22 cellular contexts compared by ENCODE assay signal in the genomic region with DNA sequence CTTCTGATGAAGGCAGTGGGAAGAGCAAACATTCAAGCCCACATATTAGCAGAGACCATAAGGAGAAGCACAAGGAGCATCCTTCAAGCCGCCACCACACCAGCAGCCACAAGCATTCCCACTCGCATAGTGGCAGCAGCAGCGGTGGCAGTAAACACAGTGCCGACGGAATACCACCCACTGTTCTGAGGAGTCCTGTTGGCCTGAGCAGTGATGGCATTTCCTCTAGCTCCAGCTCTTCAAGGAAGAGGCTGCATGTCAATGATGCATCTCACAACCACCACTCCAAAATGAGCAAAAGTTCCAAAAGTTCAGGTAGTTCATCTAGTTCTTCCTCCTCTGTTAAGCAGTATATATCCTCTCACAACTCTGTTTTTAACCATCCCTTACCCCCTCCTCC. TPM values are rescaled to one million over a fixed set of nuclear protein-coding genes. Genes with fewer than 3 reads are reported as not detected.
DNase-seq lines count a peak whose midpoint lies in the region; ATAC-seq and TF ChIP-seq lines count a peak whose summit lies in the region.
"Had no signal": no experiment of that assay in that cellular context is flagged by ENCODE, and none has a peak within 500 bp of the region (broad histone marks: within the 10 kb centered on the region; RNA-seq: fewer than 3 reads in every experiment).

No MANE protein-coding gene starts in this region.

- H3K56ac ChIP-seq in IMR-90 (ENCODE audit: extremely low read depth, insufficient read depth, low read length) = no peak overlapping the region

- no peak overlapping the region for H3K14ac ChIP-seq in IMR-90 (replicated peaks; ENCODE audit: low read depth, low read length)

- ATAC-seq in activated CD8-positive, alpha-beta T cell treated with anti-CD3 and anti-CD28 coated beads for 36 hours = no peak
- no peak for ATAC-seq in activated CD8-positive, alpha-beta T cell treated with anti-CD3 and anti-CD28 coated beads, Interleukin-2, amount 10 ng/mL, durations not matched to agents 7 days and 5 days
- ATAC-seq in IMR-90 (ENCODE audit: low read depth) = no peak
- no peak for ATAC-seq in HG03095 (IDR thresholded peaks at IDR 0.05; ENCODE audit: unreplicated experiment)
- no peak for ATAC-seq in HG03159 (IDR thresholded peaks at IDR 0.05; ENCODE audit: unreplicated experiment)
- ATAC-seq: PC-3, Right ventricle myocardium inferior, SK-N-SH treated with all-trans-retinoic acid at 6 μM for 48 hours had no signal

- H2AFZ ChIP-seq in IMR-90 (replicated peaks; ENCODE audit: low read length, poor library complexity) = no peak overlapping the region

- no peak overlapping the region for H3K4me2 ChIP-seq in IMR-90 (ENCODE audit: low read depth, low read length)
- H3K4me2 ChIP-seq: BLaER1 treated with 17β-estradiol and CSF1 and Interleukin-3, amounts not matched to agents 10 nM and 100 nM had no signal

- no peak overlapping the region for H3K18ac ChIP-seq in IMR-90 (ENCODE audit: low read depth, low read length)

- H3K9me3 Mint-ChIP-seq in activated CD8-positive, alpha-beta T cell treated with anti-CD3 and anti-CD28 coated beads for 36 hours = no peaks in the 10 kb centered on the region
- H3K9me3 Mint-ChIP-seq in activated CD8-positive, alpha-beta T cell treated with anti-CD3 and anti-CD28 coated beads, Interleukin-2, amount 10 ng/mL, durations not matched to agents 7 days and 5 days (ENCODE audit: insufficient read depth) = no peaks in the 10 kb centered on the region
- no peaks in the 10 kb centered on the region for H3K9me3 Mint-ChIP-seq in glutamatergic neuron (ENCODE audit: unreplicated experiment)
- H3K9me3 Mint-ChIP-seq: CD4-positive, alpha-beta memory T cell had no signal

- H2BK5ac ChIP-seq in IMR-90 (ENCODE audit: low read depth, low read length, poor library complexity, severe bottlenecking) = no peak overlapping the region

- intact Hi-C loops in activated CD8-positive, alpha-beta T cell treated with anti-CD3 and anti-CD28 coated beads for 36 hours (cut with micrococcal nuclease) = no loop called here
- intact Hi-C loops in A673 (cut with micrococcal nuclease; ENCODE audit: unreplicated experiment) (no loop called here), IMR-90 (cut with micrococcal nuclease) (no loop called here)

- no peak overlapping the region for H3K23ac ChIP-seq in IMR-90 (ENCODE audit: low read depth, low read length)

- no peak overlapping the region for H3K4me3 Mint-ChIP-seq in activated CD8-positive, alpha-beta T cell treated with anti-CD3 and anti-CD28 coated beads for 36 hours
- no peak overlapping the region for H3K4me3 Mint-ChIP-seq in activated CD8-positive, alpha-beta T cell treated with anti-CD3 and anti-CD28 coated beads, Interleukin-2, amount 10 ng/mL, durations not matched to agents 7 days and 5 days
- H3K4me3 Mint-ChIP-seq in glutamatergic neuron (ENCODE audit: unreplicated experiment) = no peak overlapping the region
- H3K4me3 Mint-ChIP-seq: CD4-positive, alpha-beta memory T cell had no signal

- CTCF ChIA-PET in activated CD8-positive, alpha-beta T cell treated with anti-CD3 and anti-CD28 coated beads for 36 hours (lab: Charles Lee) = no interaction called here
- CTCF ChIA-PET in activated CD8-positive, alpha-beta T cell treated with anti-CD3 and anti-CD28 coated beads, Interleukin-2, amount 10 ng/mL, durations not matched to agents 7 days and 5 days (lab: Charles Lee) = no interaction called here
- CTCF ChIA-PET in A673 (lab: Charles Lee) (no interaction called here), IMR-90 (lab: Yijun Ruan, JAX) (no interaction called here)

- H3K4me1 ChIP-seq in A673 (ENCODE audit: insufficient read depth, low read length, poor library complexity, severe bottlenecking) = no peaks in the 10 kb centered on the region
- 0 out of 2 replicates have a peak, but pooled peaks cover 2% of the 10 kb centered on the region for H3K4me1 ChIP-seq in IMR-90 (ENCODE audit: control insufficient read depth, insufficient read depth, low read length)
- H3K4me1 ChIP-seq: Caco-2, SJCRH30 had no signal

- H3K9me1 ChIP-seq in IMR-90 (ENCODE audit: insufficient read depth, low read length) = peaks cover 8% of the 10 kb centered on the region; the same call in 1 of the 2 replicates

- H3K4me3 ChIP-seq in A673 (ENCODE audit: low read depth, low read length, poor library complexity, severe bottlenecking) (no peak overlapping the region), IMR-90 (ENCODE audit: insufficient read depth, low read depth, low read length) (no peak overlapping the region)
- H3K4me3 ChIP-seq: BLaER1 treated with 17β-estradiol and CSF1 and Interleukin-3, amounts not matched to agents 10 nM and 100 nM; SJCRH30 had no signal

- peaks cover 47% of the 10 kb centered on the region for H3K36me3 Mint-ChIP-seq in activated CD8-positive, alpha-beta T cell treated with anti-CD3 and anti-CD28 coated beads for 36 hours (ENCODE audit: low read depth)
- H3K36me3 Mint-ChIP-seq in activated CD8-positive, alpha-beta T cell treated with anti-CD3 and anti-CD28 coated beads, Interleukin-2, amount 10 ng/mL, durations not matched to agents 7 days and 5 days (ENCODE audit: low read depth) = peaks cover 64% of the 10 kb centered on the region
- H3K36me3 Mint-ChIP-seq in glutamatergic neuron (ENCODE audit: unreplicated experiment) = peaks cover 8% of the 10 kb centered on the region

- H3K27me3 ChIP-seq in A673 (replicated peaks; ENCODE audit: insufficient read depth, low read depth, low read length, poor library complexity) (no peaks in the 10 kb centered on the region), IMR-90 (ENCODE audit: control insufficient read depth, insufficient read depth, low read length) (no peaks in the 10 kb centered on the region)
- H3K27me3 ChIP-seq: BLaER1 treated with 17β-estradiol and CSF1 and Interleukin-3, amounts not matched to agents 10 nM and 100 nM; SJCRH30 had no signal

- no peak overlapping the region for H2AK9ac ChIP-seq in IMR-90 (replicated peaks; ENCODE audit: low read depth, low read length, poor library complexity)

- in situ Hi-C loops in IMR-90 (cut with MboI; ENCODE audit: low sequenced_read_pairs) = no loop called here

- no peak overlapping the region for H2BK15ac ChIP-seq in IMR-90 (ENCODE audit: low read depth, low read length)

- BruUV-seq in A673 (replicated peaks; lab: Mats Ljungman, UMichigan) = TSS peak; percentile 7
- BruUV-seq in IMR-90 (replicated peaks; lab: Mats Ljungman, UMichigan) = TSS peak; percentile 26

- dilution Hi-C loops in IMR-90 (cut with HindIII; ENCODE audit: low sequenced_read_pairs, unreplicated experiment) = no loop called here

- no peak overlapping the region for H4K8ac ChIP-seq in IMR-90 (ENCODE audit: low read depth in 2 of 2, low read length in 2 of 2)

- no peaks in the 10 kb centered on the region for H3K9me3 ChIP-seq in A673 (ENCODE audit: low read depth, low read length, poor library complexity, severe bottlenecking)
- H3K9me3 ChIP-seq in IMR-90 (ENCODE audit: control insufficient read depth, insufficient read depth, low read length) = no peaks in the 10 kb centered on the region
- H3K9me3 ChIP-seq: BLaER1 treated with 17β-estradiol and CSF1 and Interleukin-3, amounts not matched to agents 10 nM and 100 nM; Caco-2; SJCRH30 had no signal

- no peak for DNase-seq in activated CD8-positive, alpha-beta T cell treated with anti-CD3 and anti-CD28 coated beads for 36 hours
- no peak for DNase-seq in activated CD8-positive, alpha-beta T cell treated with anti-CD3 and anti-CD28 coated beads, Interleukin-2, amount 10 ng/mL, durations not matched to agents 7 days and 5 days
- DNase-seq in A673 (ENCODE audit: low spot score) = no peak
- DNase-seq in IMR-90 = no peak
- no peak for DNase-seq in glutamatergic neuron
- DNase-seq in LoVo (ENCODE audit: low spot score) = no peak
- DNase-seq: Caco-2; CD4-positive, alpha-beta memory T cell; KG1; MM.1S; NCI-H2029; NCI-H446 treated with DMSO at 0.1 percent for 48 hours; NCI-H526; NCI-H82; NK-92 treated with Interleukin-12 subunit alpha and Interleukin-12 subunit beta, amount 100 ng/mL, for 24 hours; PC-3; SJCRH30 had no signal

- no peaks in the 10 kb centered on the region for H3K27me3 Mint-ChIP-seq in activated CD8-positive, alpha-beta T cell treated with anti-CD3 and anti-CD28 coated beads for 36 hours
- no peaks in the 10 kb centered on the region for H3K27me3 Mint-ChIP-seq in activated CD8-positive, alpha-beta T cell treated with anti-CD3 and anti-CD28 coated beads, Interleukin-2, amount 10 ng/mL, durations not matched to agents 7 days and 5 days (ENCODE audit: low read depth)
- H3K27me3 Mint-ChIP-seq in glutamatergic neuron (ENCODE audit: unreplicated experiment) = no peaks in the 10 kb centered on the region
- H3K27me3 Mint-ChIP-seq: CD4-positive, alpha-beta memory T cell had no signal

- no peak for TF ChIP-seq CTCF in activated CD8-positive, alpha-beta T cell treated with anti-CD3 and anti-CD28 coated beads for 36 hours (IDR thresholded peaks at IDR 0.05)
- no peak for TF ChIP-seq CTCF in A673 (conservative IDR thresholded peaks at IDR 0.05; ENCODE audit: low read depth, low read length)
- no peak for TF ChIP-seq CTCF in IMR-90 (conservative IDR thresholded peaks at IDR 0.05; ENCODE audit: low read depth, low read length)
- TF ChIP-seq CTCF in glutamatergic neuron (IDR thresholded peaks at IDR 0.05; ENCODE audit: partially characterized antibody, unreplicated experiment) = no peak

- peaks cover 8% of the 10 kb centered on the region; the same call in 1 of the 2 replicates for H4K20me1 ChIP-seq in IMR-90 (ENCODE audit: insufficient read depth, low read length)

- no peak overlapping the region for H4K5ac ChIP-seq in IMR-90 (ENCODE audit: low read depth, low read length)

- no peak for TF ChIP-seq POLR2A in IMR-90 (IDR thresholded peaks at IDR 0.05; ENCODE audit: low read depth, low read length)

- no peak overlapping the region for H2BK120ac ChIP-seq in IMR-90 (ENCODE audit: low read depth, low read length)

- peak overlapping the region; percentile 49 for H3K27ac Mint-ChIP-seq in activated CD8-positive, alpha-beta T cell treated with anti-CD3 and anti-CD28 coated beads for 36 hours
- H3K27ac Mint-ChIP-seq in activated CD8-positive, alpha-beta T cell treated with anti-CD3 and anti-CD28 coated beads, Interleukin-2, amount 10 ng/mL, durations not matched to agents 7 days and 5 days = no peak overlapping the region
- peak overlapping the region; percentile 79 for H3K27ac Mint-ChIP-seq in glutamatergic neuron (ENCODE audit: unreplicated experiment)

- H3K27ac ChIP-seq in A673 (ENCODE audit: low read depth, low read length, poor library complexity, severe bottlenecking) (no peak overlapping the region), IMR-90 (ENCODE audit: insufficient read depth, low read length) (no peak overlapping the region)
- H3K27ac ChIP-seq: BLaER1 treated with 17β-estradiol and CSF1 and Interleukin-3, amounts not matched to agents 10 nM and 100 nM; SJCRH30 had no signal

- no peak overlapping the region for H4K91ac ChIP-seq in IMR-90 (ENCODE audit: insufficient read depth, low read depth, low read length)

- H3K36me3 ChIP-seq in A673 (ENCODE audit: insufficient read depth, low read length, poor library complexity, severe bottlenecking) = peaks cover 46% of the 10 kb centered on the region
- peaks cover 17% of the 10 kb centered on the region for H3K36me3 ChIP-seq in IMR-90 (ENCODE audit: control insufficient read depth, insufficient read depth, low read length)

- WGBS in IMR-90 (ENCODE audit: extremely low coverage in 2 of 2, insufficient read length in 1 of 2), 2 experiments = 97% methylated on average over 4 of the region's 5 CpGs; no CpG with 5 or more reads in 1 of the 2 experiments

- no peak overlapping the region for H2BK20ac ChIP-seq in IMR-90 (ENCODE audit: low read depth, low read length)

- H3K4ac ChIP-seq in IMR-90 (ENCODE audit: low read depth, low read length) = no peak overlapping the region

- POLR2A ChIA-PET in activated CD8-positive, alpha-beta T cell treated with anti-CD3 and anti-CD28 coated beads for 36 hours (lab: Charles Lee) = no interaction called here
- POLR2A ChIA-PET in activated CD8-positive, alpha-beta T cell treated with anti-CD3 and anti-CD28 coated beads, Interleukin-2, amount 10 ng/mL, durations not matched to agents 7 days and 5 days (lab: Charles Lee) = no interaction called here
- POLR2A ChIA-PET in A673 (lab: Charles Lee; ENCODE audit: low non-redundant PET) (no interaction called here), IMR-90 (lab: Charles Lee; ENCODE audit: unreplicated experiment) (no interaction called here)

- no peak overlapping the region for H2AK5ac ChIP-seq in IMR-90 (ENCODE audit: low read depth, low read length)

- no peak overlapping the region for H3K9ac ChIP-seq in IMR-90 (ENCODE audit: low read depth, low read length)
- H3K9ac ChIP-seq: BLaER1 treated with 17β-estradiol and CSF1 and Interleukin-3, amounts not matched to agents 10 nM and 100 nM had no signal

- no peak for TF ChIP-seq RAD21 in IMR-90 (IDR thresholded peaks at IDR 0.05; ENCODE audit: low read length)

- peaks cover 11 to 32% of the 10 kb centered on the region in 2 experiments; a peak in 3 of 4 replicates for H3K79me1 ChIP-seq in IMR-90 (ENCODE audit: low read depth in 1 of 2, low read length in 2 of 2)

- peaks cover 26% of the 10 kb centered on the region for H3K4me1 Mint-ChIP-seq in activated CD8-positive, alpha-beta T cell treated with anti-CD3 and anti-CD28 coated beads for 36 hours (ENCODE audit: low read depth)
- H3K4me1 Mint-ChIP-seq in activated CD8-positive, alpha-beta T cell treated with anti-CD3 and anti-CD28 coated beads, Interleukin-2, amount 10 ng/mL, durations not matched to agents 7 days and 5 days (ENCODE audit: low read depth) = peaks cover 13% of the 10 kb centered on the region
- peaks cover 8% of the 10 kb centered on the region for H3K4me1 Mint-ChIP-seq in glutamatergic neuron (ENCODE audit: low read depth, unreplicated experiment)

RNA-seq across cellular contexts. Expression of a gene that starts 35.4 kb away (rescaled TPM):
- total RNA-seq in activated CD8-positive, alpha-beta T cell treated with anti-CD3 and anti-CD28 coated beads for 36 hours = 10 to 100 TPM; 30.5 to 32.1 TPM
- 10 to 100 TPM; 37.7 to 38.0 TPM for total RNA-seq in activated CD8-positive, alpha-beta T cell treated with anti-CD3 and anti-CD28 coated beads, Interleukin-2, amount 10 ng/mL, durations not matched to agents 7 days and 5 days
- total RNA-seq in A673 (2021) (41.7 and 43.0 TPM in 2 replicates), IMR-90 (2012; rRNA removed) (30.6 and 44.6 TPM in 2 replicates), glutamatergic neuron (ENCODE audit: unreplicated experiment) (70.0 TPM)
- 6.6 and 8.8 TPM in 2 replicates for polyA plus RNA-seq in IMR-90 (2012; rRNA removed)
- polyA plus RNA-seq in IMR-90 (2012; cell fraction: cytosol; rRNA removed) = 1.1 and 1.2 TPM in 2 replicates
- polyA plus RNA-seq in IMR-90 (2012; cell fraction: nucleus; rRNA removed; ENCODE audit: low replicate concordance) = 9.5 and 41.4 TPM in 2 replicates
